ENCODE assay signal across 8 cellular contexts in the genomic region with DNA sequence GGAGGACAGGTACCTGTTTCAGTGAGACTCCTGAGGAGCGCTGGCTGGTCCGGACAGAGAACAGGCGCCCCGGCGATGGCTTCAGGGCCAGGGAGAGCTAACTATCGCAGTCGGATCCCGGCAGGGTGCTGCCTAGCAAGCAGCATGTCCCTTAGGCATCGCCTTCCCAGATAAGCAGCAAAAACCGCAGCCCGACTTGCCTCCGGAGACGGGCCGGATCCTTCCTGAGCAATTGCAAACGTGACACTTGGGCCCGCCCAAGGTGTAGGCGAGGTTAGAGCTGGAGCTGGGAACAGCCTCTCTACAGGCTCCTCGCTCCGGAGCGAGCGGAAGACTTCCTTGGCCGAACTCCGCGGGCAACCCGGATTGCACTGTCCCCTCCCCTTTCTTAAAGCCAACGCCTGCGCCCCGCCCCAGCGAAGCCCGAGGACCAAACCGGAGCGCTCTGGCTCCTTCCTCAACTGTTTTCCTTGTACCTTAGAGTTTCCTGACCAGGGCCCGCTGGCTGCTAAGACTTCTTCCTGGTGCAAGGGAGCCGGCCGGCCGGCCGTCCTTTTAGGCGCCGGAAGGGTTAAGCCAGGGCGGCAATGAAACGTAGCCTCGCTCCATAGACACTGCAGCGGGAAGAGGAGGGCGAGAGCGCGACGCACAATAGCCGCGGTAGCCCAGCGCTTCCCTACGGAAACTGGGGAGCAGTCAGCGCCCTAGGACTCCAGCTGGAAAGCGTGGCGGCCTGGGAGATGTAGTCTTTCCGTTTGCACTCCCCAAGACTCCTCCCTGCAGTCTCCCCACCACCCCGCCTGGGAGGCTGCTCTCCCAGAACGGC. TPM values are rescaled to one million over a fixed set of nuclear protein-coding genes. Genes with fewer than 3 reads are reported as not detected.
DNase-seq lines count a peak whose midpoint lies in the region; ATAC-seq and TF ChIP-seq lines count a peak whose summit lies in the region.

Gene OPHN1 (minus strand): TSS at position 341 of the 826 bp plus-strand sequence. CDS start 475 bp downstream, outside the sequence.

- H3K4me2 ChIP-seq in mammary epithelial cell (ENCODE audit: insufficient read depth, low read depth, low read length), result peak within 1 kb of the TSS; percentile 72

- WGBS in mammary epithelial cell (ENCODE audit: low coverage, missing lambda C conversion rate), result 37% methylated on average over 23 of the region's 57 CpGs
- no CpG with 5 or more reads among the region's 57 CpGs for WGBS in iPS DF 6.9 (ENCODE audit: insufficient coverage, insufficient read length)
- under 1% methylated on average over 54 of the region's 57 CpGs for WGBS in prostate gland

- H3K4me1 ChIP-seq in mammary epithelial cell (ENCODE audit: insufficient read depth, low read length) (peaks cover 4% of the 10 kb centered on the region), iPS DF 6.9 (ENCODE audit: control insufficient read depth, insufficient read depth, low read length) (peaks cover 3% of the 10 kb centered on the region; the same call in 1 of the 2 replicates), prostate gland (replicated peaks) (no peaks in the 10 kb centered on the region)

- H3K4me3 ChIP-seq in mammary epithelial cell (replicated peaks in 1 of 3; ENCODE audit: insufficient read depth in 1 of 3, low read depth in 2 of 3, low read length in 3 of 3) (peak within 1 kb of the TSS; percentile 48 to 56 (median 54)), iPS DF 6.9 (ENCODE audit: low read length) (peak within 1 kb of the TSS; percentile 74; the same call in 1 of the 2 replicates), prostate gland (peak within 1 kb of the TSS; percentile 48 to 54)

- intact Hi-C loops in mammary epithelial cell (cut with micrococcal nuclease), result no loop called here
- intact Hi-C loops in prostate gland (cut with DNase I), result no loop called here

- H3K9me3 ChIP-seq in mammary epithelial cell (replicated peaks; ENCODE audit: insufficient read depth, low read length), result no peaks in the 10 kb centered on the region
- no peaks in the 10 kb centered on the region for H3K9me3 ChIP-seq in iPS DF 6.9 (ENCODE audit: control insufficient read depth, insufficient read depth, low read length)
- no peaks in the 10 kb centered on the region for H3K9me3 ChIP-seq in prostate gland

- dilution Hi-C loops in mammary epithelial cell (cut with HindIII; ENCODE audit: low sequenced_read_pairs), result no loop called here

- BruUV-seq in mammary epithelial cell (replicated peaks; lab: Mats Ljungman, UMichigan), result no TSS peak

- CTCF ChIA-PET in mammary epithelial cell (lab: Charles Lee; ENCODE audit: low non-redundant PET), result no interaction called here

- H4K20me1 ChIP-seq in mammary epithelial cell (ENCODE audit: insufficient read depth, low read length), result no peaks in the 10 kb centered on the region

- no peak for ATAC-seq in HG03135 (IDR thresholded peaks at IDR 0.05; ENCODE audit: unreplicated experiment)

- DNase-seq in AG20443 (ENCODE audit: low spot score) (peak; percentile 78), H4 (ENCODE audit: low spot score) (peak; percentile 71), RKO (ENCODE audit: low spot score) (peak; percentile 84), mammary epithelial cell (peak; percentile 84), iPS DF 6.9 (ENCODE audit: low read depth, low spot score) (peak; percentile 35), prostate gland (ENCODE audit: low spot score) (peak; percentile 78), NCI-H187 (lab: John Stamatoyannopoulos, UW) (no peak)

- no peaks in the 10 kb centered on the region for H3K36me3 ChIP-seq in mammary epithelial cell (ENCODE audit: insufficient read depth, low read length)
- H3K36me3 ChIP-seq in iPS DF 6.9 (ENCODE audit: control insufficient read depth, insufficient read depth, low read length), result no peaks in the 10 kb centered on the region
- H3K36me3 ChIP-seq in prostate gland, result no peaks in the 10 kb centered on the region

- TF ChIP-seq CTCF in mammary epithelial cell (conservative IDR thresholded peaks at IDR 0.05 in 1 of 2, IDR thresholded peaks at IDR 0.05 in 1 of 2; ENCODE audit: extremely low read depth in 1 of 2, insufficient read depth in 1 of 2, low read depth in 1 of 2, low read length in 2 of 2), result no peak
- TF ChIP-seq CTCF in prostate gland (IDR thresholded peaks at IDR 0.05), result no peak

- peak within 1 kb of the TSS; percentile 63 for H3K9ac ChIP-seq in mammary epithelial cell (ENCODE audit: insufficient read depth, low read length)

- no peaks in the 10 kb centered on the region for H3K79me2 ChIP-seq in mammary epithelial cell (ENCODE audit: insufficient read depth, low read length)

- H3K27ac ChIP-seq in mammary epithelial cell (ENCODE audit: insufficient read depth, low read depth, low read length) (peak within 1 kb of the TSS; percentile 47), iPS DF 6.9 (ENCODE audit: low read length) (no peak within 1 kb of the TSS), prostate gland (peak within 1 kb of the TSS; percentile 80 to 83)

- TF ChIP-seq POLR2A in prostate gland (IDR thresholded peaks at IDR 0.05), result peak; percentile 12

- H2AFZ ChIP-seq in mammary epithelial cell (ENCODE audit: low read depth, low read length), result peak within 1 kb of the TSS; percentile 88

- in situ Hi-C loops in mammary epithelial cell (cut with MboI; ENCODE audit: low sequenced_read_pairs in 2 of 2), result no loop called here

- no peaks in the 10 kb centered on the region for H3K27me3 ChIP-seq in mammary epithelial cell (ENCODE audit: insufficient read depth, low read length)
- H3K27me3 ChIP-seq in iPS DF 6.9 (ENCODE audit: control insufficient read depth, insufficient read depth, low read length), result no peaks in the 10 kb centered on the region
- H3K27me3 ChIP-seq in prostate gland (replicated peaks; ENCODE audit: insufficient read depth), result no peaks in the 10 kb centered on the region

RNA-seq across cellular contexts. Expression of gene OPHN1, which starts in this region (rescaled TPM):
- total RNA-seq in H4 (2014; rRNA removed; shearing (Covaris generic)), result 2.0 and 4.4 TPM in 2 replicates
- total RNA-seq in mammary epithelial cell, result 1 to 10 TPM; 5.3 to 7.3 TPM
- polyA plus RNA-seq in mammary epithelial cell, result 3.3 TPM
- 13.7 TPM for polyA minus RNA-seq in mammary epithelial cell
- 10 to 100 TPM; 18.7 to 26.2 TPM for total RNA-seq in prostate gland

Comparison
In these comparisons a context has a peak if more than half of its experiments do, and no peak if none do; other contexts are left out.
1. DNase-seq: peak in AG20443 (single experiment), H4 (single experiment), RKO (single experiment), mammary epithelial cell (single experiment), iPS DF 6.9 (single experiment) and prostate gland (single experiment); none in NCI-H187 (0 of 2).
2. Peak in every context shown above with its lines, with median percentiles within 50 percentile points of each other: H3K4me3 ChIP-seq.